In genomic region chr10:86391236-86391840, GRCh38 we compare ENCODE assay signal across 31 cellular contexts. TPM values are rescaled to one million over a fixed set of nuclear protein-coding genes. Genes with fewer than 3 reads are reported as not detected.
DNase-seq lines count a peak whose midpoint lies in the region; ATAC-seq, FAIRE-seq and TF ChIP-seq lines count a peak whose summit lies in the region.
"Had no signal": no experiment of that assay in that cellular context is flagged by ENCODE, and none has a peak within 500 bp of the region (broad histone marks: within the 10 kb centered on the region; RNA-seq: fewer than 3 reads in every experiment).

No MANE protein-coding gene starts in this region.

- FAIRE-seq in GM12892 (lab: Jason Lieb, UNC) = peak; percentile 30
- FAIRE-seq: endothelial cell of umbilical vein, G401.6 had no signal

- no peak overlapping the region for H2AFZ ChIP-seq in OCI-LY1 (ENCODE audit: low read length)

- no peaks in the 10 kb centered on the region for H3K27me3 ChIP-seq in OCI-LY1 (ENCODE audit: insufficient read depth, low read length)
- H3K27me3 ChIP-seq in psoas muscle (ENCODE audit: insufficient read depth in 3 of 3, low read length in 2 of 3) = peaks cover 0 to 35% (median 14%) of the 10 kb centered on the region in 3 donors
- H3K27me3 ChIP-seq: testis had no signal

- H3K9ac ChIP-seq in OCI-LY1 (ENCODE audit: low read length) = no peak overlapping the region; the same call in 1 of the 2 replicates

- H3K36me3 Mint-ChIP-seq in osteocyte (ENCODE audit: unreplicated experiment) = peaks cover 1% of the 10 kb centered on the region
- H3K36me3 Mint-ChIP-seq: memory B cell had no signal

- WGBS in psoas muscle, 3 donors = 80 to 88% (median 83%) methylated on average over 8 of the region's 8 CpGs

- DNase-seq in NCI-H146 (lab: John Stamatoyannopoulos, UW) = peak; percentile 22
- DNase-seq in NCI-H146 treated with DMSO at 0.1 percent for 48 hours (lab: John Stamatoyannopoulos, UW; ENCODE audit: unreplicated experiment) = no peak
- DNase-seq in GM12892 (ENCODE audit: insufficient read length) = no peak
- DNase-seq in osteocyte (ENCODE audit: extremely low spot score, unreplicated experiment) = peak; percentile 53
- DNase-seq in psoas muscle = no peak
- no peak for DNase-seq in activated naive CD4-positive, alpha-beta T cell treated with anti-CD3 and anti-CD28 coated beads, Interleukin-2, amount 50 U/mL, for 16 hours
- DNase-seq in putamen (ENCODE audit: low spot score) = no peak
- DNase-seq: 8988T; activated CD8-positive, alpha-beta T cell treated with anti-CD3 and anti-CD28 coated beads for 36 hours; activated naive CD4-positive, alpha-beta T cell; activated T-cell treated with anti-CD3 and anti-CD28 coated beads, Interleukin-2, amount 50 U/mL, for 1 hour; DMS53; hypothalamus; NCI-H1092 treated with DMSO at 0.1 percent for 48 hours; NCI-H1930; NCI-H2227 treated with DMSO at 0.1 percent for 48 hours; NCI-H748 treated with DMSO at 0.1 percent for 48 hours; PC-3; stimulated activated naive CD8-positive, alpha-beta T cell treated with anti-CD3 and anti-CD28 coated beads, Interleukin-15, Interleukin-2, amounts not matched to agents 100 U/mL and 50 U/mL, for 24 hours; T-helper 2 cell; testis; uterus had no signal

- TF ChIP-seq POLR2A in GM12892 (IDR thresholded peaks at IDR 0.05; ENCODE audit: low read depth, low read length) = peak; percentile 27; the same call in 1 of the 2 replicates

- peaks cover 4% of the 10 kb centered on the region for H3K4me1 Mint-ChIP-seq in osteocyte (ENCODE audit: unreplicated experiment)

- peak overlapping the region; percentile 15 for H3K4me3 ChIP-seq in OCI-LY1 (ENCODE audit: low read depth, low read length, poor library complexity, severe bottlenecking)
- no peak overlapping the region for H3K4me3 ChIP-seq in psoas muscle
- H3K4me3 ChIP-seq: gastroesophageal sphincter, prostate gland, testis, uterus had no signal

- peaks cover 49% of the 10 kb centered on the region for H3K27me3 Mint-ChIP-seq in osteocyte (ENCODE audit: unreplicated experiment)

- intact Hi-C loops in psoas muscle (cut with DNase I) = no loop called here

- TF ChIP-seq CTCF in OCI-LY1 (IDR thresholded peaks at IDR 0.05; ENCODE audit: low read length) (no peak), osteocyte (IDR thresholded peaks at IDR 0.05) (no peak), psoas muscle (IDR thresholded peaks at IDR 0.05) (no peak)

- no peaks in the 10 kb centered on the region for H3K9me3 Mint-ChIP-seq in osteocyte (ENCODE audit: unreplicated experiment)
- H3K9me3 Mint-ChIP-seq: activated CD8-positive, alpha-beta T cell treated with anti-CD3 and anti-CD28 coated beads for 36 hours; memory B cell had no signal

- H3K27ac Mint-ChIP-seq in osteocyte (ENCODE audit: unreplicated experiment) = no peak overlapping the region
- H3K27ac Mint-ChIP-seq: activated CD8-positive, alpha-beta T cell treated with anti-CD3 and anti-CD28 coated beads for 36 hours; memory B cell had no signal

- H3K9me3 ChIP-seq in OCI-LY1 (ENCODE audit: low read length) (no peaks in the 10 kb centered on the region), psoas muscle (no peaks in the 10 kb centered on the region)
- H3K9me3 ChIP-seq: gastroesophageal sphincter, neutrophil, prostate gland, testis, uterus had no signal

- H3K79me2 ChIP-seq in OCI-LY1 (ENCODE audit: insufficient read depth, low read length) = no peaks in the 10 kb centered on the region

- no peak for ATAC-seq in psoas muscle
- ATAC-seq: activated CD8-positive, alpha-beta T cell treated with anti-CD3 and anti-CD28 coated beads for 36 hours; PC-3; SK-N-SH treated with all-trans-retinoic acid at 6 μM for 48 hours; stimulated activated naive CD8-positive, alpha-beta T cell treated with anti-CD3 and anti-CD28 coated beads, Interleukin-15, Interleukin-2, amounts not matched to agents 100 U/mL and 50 U/mL, for 24 hours had no signal

- no peak overlapping the region for H3K4me3 Mint-ChIP-seq in osteocyte (ENCODE audit: unreplicated experiment)
- H3K4me3 Mint-ChIP-seq: activated CD8-positive, alpha-beta T cell treated with anti-CD3 and anti-CD28 coated beads for 36 hours; memory B cell had no signal

- H3K4me1 ChIP-seq in OCI-LY1 (ENCODE audit: insufficient read depth, low read length, severe bottlenecking) (peaks cover 45% of the 10 kb centered on the region), psoas muscle (peaks cover 3% of the 10 kb centered on the region)
- H3K4me1 ChIP-seq: prostate gland, uterus had no signal

- no peaks in the 10 kb centered on the region for H3F3A ChIP-seq in OCI-LY1 (ENCODE audit: insufficient read depth, low read length)

- H3K9me2 ChIP-seq in OCI-LY1 (ENCODE audit: low read depth, low read length) = no peaks in the 10 kb centered on the region

- peak overlapping the region; percentile 50; the same call in 1 of the 2 replicates for H3K4me2 ChIP-seq in OCI-LY1 (ENCODE audit: low read length)

- no peaks in the 10 kb centered on the region for H3K36me3 ChIP-seq in OCI-LY1 (ENCODE audit: insufficient read depth, low read length)
- H3K36me3 ChIP-seq in psoas muscle (ENCODE audit: insufficient read depth in 1 of 2, low read depth in 1 of 2) = no peaks in the 10 kb centered on the region
- H3K36me3 ChIP-seq: gastroesophageal sphincter, neutrophil, prostate gland, uterus had no signal

- H4K20me1 ChIP-seq in OCI-LY1 (ENCODE audit: insufficient read depth, low read length) = no peaks in the 10 kb centered on the region

- H3K27ac ChIP-seq in OCI-LY1 (ENCODE audit: low read depth, low read length, poor library complexity, severe bottlenecking) (no peak overlapping the region), psoas muscle (no peak overlapping the region)
- H3K27ac ChIP-seq: gastroesophageal sphincter, neutrophil, prostate gland, testis, uterus had no signal

RNA-seq across cellular contexts. Expression of gene GRID1, which starts 24.7 kb away (rescaled TPM):
- polyA plus RNA-seq in GM12892 (2012; ENCODE audit: missing spikeins) = 0.06 TPM
- total RNA-seq in osteocyte (0.11 TPM in 1 of 2 replicates, not detected in the other), psoas muscle (under 1 TPM; 0.20 to 0.56 (median 0.31) TPM)
- polyA plus RNA-seq in psoas muscle = under 1 TPM; 0.17 to 0.25 (median 0.22) TPM
- total RNA-seq: activated CD8-positive, alpha-beta T cell treated with anti-CD3 and anti-CD28 coated beads for 36 hours; endothelial cell of umbilical vein; myocyte; PC-3 had no signal
- polyA plus RNA-seq: endothelial cell of umbilical vein had no signal

Comparison
In these comparisons a context has a peak if more than half of its experiments do, and no peak if none do; other contexts are left out.
1. DNase-seq: peak in NCI-H146 (single experiment) and osteocyte (single experiment); none in NCI-H146 treated with DMSO at 0.1 percent for 48 hours (single experiment), GM12892 (single experiment), psoas muscle (0 of 2), activated naive CD4-positive, alpha-beta T cell treated with anti-CD3 and anti-CD28 coated beads, Interleukin-2, amount 50 U/mL, for 16 hours (single experiment) and putamen (single experiment).